Comparison of ENCODE assay signal across 9 cellular contexts in the genomic region with DNA sequence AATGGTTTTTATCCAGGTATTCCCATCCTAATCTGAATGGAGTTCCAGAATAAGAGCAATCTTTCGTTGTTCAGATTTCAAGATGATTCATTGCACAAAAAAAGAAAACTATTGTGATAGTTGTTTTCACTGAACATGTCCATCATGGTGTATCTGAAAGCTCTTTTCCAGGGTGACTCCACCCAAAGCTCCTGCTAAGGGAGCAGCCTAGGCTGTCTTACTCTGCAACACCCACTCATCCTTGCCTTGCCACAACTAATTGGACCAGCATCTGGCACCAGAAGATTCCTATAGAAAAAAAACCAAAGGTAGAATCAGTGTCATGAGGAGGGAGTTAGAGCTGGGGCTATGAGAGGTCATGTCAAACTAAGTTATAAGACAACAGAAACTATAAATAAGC.
"Had no signal": no experiment of that assay in that cellular context is flagged by ENCODE, and none has a peak within 500 bp of the region (broad histone marks: within the 10 kb centered on the region; RNA-seq: fewer than 3 reads in every experiment).

No MANE protein-coding gene starts in this region.

- H3K9me3 Mint-ChIP-seq: HFFc6, IgD-negative memory B cell had no signal

- H3K27me3 Mint-ChIP-seq: IgD-negative memory B cell had no signal

- H3K4me3 ChIP-seq: GM23248 had no signal

- H3K9ac ChIP-seq: GM23248 had no signal

- H3K27ac Mint-ChIP-seq: H9, HFFc6, IgD-negative memory B cell had no signal

- DNase-seq: GM23248, GOT3, H9, HCEC 1CT, HFFc6, KG1 had no signal

- H3K4me3 Mint-ChIP-seq: H9, HFFc6, IgD-negative memory B cell had no signal

- H2AFZ ChIP-seq: GM23248 had no signal

- ATAC-seq: HepG2 had no signal

- FAIRE-seq: HepG2 had no signal

- H3K27ac ChIP-seq: GM23248, HL-60 had no signal
